Comparison of ENCODE assay signal across 1 cellular context in genomic region chr5:172910828-172911627, GRCh38.
A peak's percentile ranks its signal among the peaks of the same experiment; 100 is the strongest.
TF ChIP-seq lines count a peak whose summit lies in the region.

No MANE protein-coding gene starts in this region.

TF ChIP-seq in A549, 52 proteins besides CTCF, POLR2A, EP300 and RAD21 (continued from another document):
- TF ChIP-seq GATA3 (IDR thresholded peaks at IDR 0.05; ENCODE audit: borderline replicate concordance), result peak; percentile 84
- TF ChIP-seq CEBPB (IDR thresholded peaks at IDR 0.05), result peak; percentile 74 to 80
- no peak for TF ChIP-seq KDM5A (IDR thresholded peaks at IDR 0.05)
- no peak for TF ChIP-seq ZC3H11A (IDR thresholded peaks at IDR 0.05)
- peak; percentile 44 for TF ChIP-seq CHD2 (IDR thresholded peaks at IDR 0.05; ENCODE audit: low read length, partially characterized antibody)
- TF ChIP-seq, protein P1, sequence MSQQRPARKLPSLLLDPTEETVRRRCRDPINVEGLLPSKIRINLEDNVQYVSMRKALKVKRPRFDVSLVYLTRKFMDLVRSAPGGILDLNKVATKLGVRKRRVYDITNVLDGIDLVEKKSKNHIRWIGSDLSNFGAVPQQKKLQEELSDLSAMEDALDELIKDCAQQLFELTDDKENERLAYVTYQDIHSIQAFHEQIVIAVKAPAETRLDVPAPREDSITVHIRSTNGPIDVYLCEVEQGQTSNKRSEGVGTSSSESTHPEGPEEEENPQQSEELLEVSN (IDR thresholded peaks at IDR 0.05; ENCODE audit: borderline replicate concordance, low read depth), result no peak
- peak; percentile 98 for TF ChIP-seq FOSB (CRISPR knock-in tag; IDR thresholded peaks at IDR 0.05)
- no peak; the same call in 2 of the 3 replicates for TF ChIP-seq NR3C1 (IDR thresholded peaks at IDR 0.05)
- TF ChIP-seq HOXB13 (CRISPR knock-in tag; IDR thresholded peaks at IDR 0.05; ENCODE audit: low read depth), result peak; percentile 100
- TF ChIP-seq FOXS1 (CRISPR knock-in tag; IDR thresholded peaks at IDR 0.05), result peak; percentile 98
- TF ChIP-seq SREBF2 (IDR thresholded peaks at IDR 0.05), result no peak
- peak; percentile 93 for TF ChIP-seq SMC3 (IDR thresholded peaks at IDR 0.05)
- peak; percentile 79 for TF ChIP-seq MAX (IDR thresholded peaks at IDR 0.05)
- TF ChIP-seq, protein P2, sequence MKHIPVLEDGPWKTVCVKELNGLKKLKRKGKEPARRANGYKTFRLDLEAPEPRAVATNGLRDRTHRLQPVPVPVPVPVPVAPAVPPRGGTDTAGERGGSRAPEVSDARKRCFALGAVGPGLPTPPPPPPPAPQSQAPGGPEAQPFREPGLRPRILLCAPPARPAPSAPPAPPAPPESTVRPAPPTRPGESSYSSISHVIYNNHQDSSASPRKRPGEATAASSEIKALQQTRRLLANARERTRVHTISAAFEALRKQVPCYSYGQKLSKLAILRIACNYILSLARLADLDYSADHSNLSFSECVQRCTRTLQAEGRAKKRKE (CRISPR knock-in tag; IDR thresholded peaks at IDR 0.05; ENCODE audit: low read depth), result peak; percentile 100
- TF ChIP-seq USF2 (IDR thresholded peaks at IDR 0.05), result no peak
- no peak for TF ChIP-seq EHMT2 (IDR thresholded peaks at IDR 0.05; ENCODE audit: low read depth)
- no peak for TF ChIP-seq RNF2 (IDR thresholded peaks at IDR 0.05; ENCODE audit: borderline replicate concordance, low read depth)
- peak; percentile 99 for TF ChIP-seq EHF (CRISPR knock-in tag; IDR thresholded peaks at IDR 0.05)
- TF ChIP-seq ESRRA (IDR thresholded peaks at IDR 0.05; ENCODE audit: borderline replicate concordance, low read length), result peak; percentile 100
- TF ChIP-seq ZNF302 (CRISPR knock-in tag; IDR thresholded peaks at IDR 0.05), result peak; percentile 95
- TF ChIP-seq ZFP36 (IDR thresholded peaks at IDR 0.05; ENCODE audit: borderline replicate concordance, partially characterized antibody), result no peak
- peak; percentile 100 for TF ChIP-seq HOXB5 (CRISPR knock-in tag; IDR thresholded peaks at IDR 0.05)
- TF ChIP-seq TFCP2L1 (CRISPR knock-in tag; IDR thresholded peaks at IDR 0.05), result peak; percentile 97
- TF ChIP-seq CBX2 (IDR thresholded peaks at IDR 0.05; ENCODE audit: borderline replicate concordance, low read depth), result no peak
- peak; percentile 92 for TF ChIP-seq JUNB (IDR thresholded peaks at IDR 0.05)
- peak; percentile 59; the same call in 1 of the 2 replicates for TF ChIP-seq FOSL2 (IDR thresholded peaks at IDR 0.05)
- TF ChIP-seq FOSL2 (CRISPR knock-in tag; IDR thresholded peaks at IDR 0.05), result peak; percentile 77; the same call in 1 of the 2 replicates
- no peak for TF ChIP-seq MYC (IDR thresholded peaks at IDR 0.05; ENCODE audit: borderline replicate concordance, low read length)
- TF ChIP-seq RARB (CRISPR knock-in tag; IDR thresholded peaks at IDR 0.05), result peak; percentile 94
- TF ChIP-seq, protein P3, sequence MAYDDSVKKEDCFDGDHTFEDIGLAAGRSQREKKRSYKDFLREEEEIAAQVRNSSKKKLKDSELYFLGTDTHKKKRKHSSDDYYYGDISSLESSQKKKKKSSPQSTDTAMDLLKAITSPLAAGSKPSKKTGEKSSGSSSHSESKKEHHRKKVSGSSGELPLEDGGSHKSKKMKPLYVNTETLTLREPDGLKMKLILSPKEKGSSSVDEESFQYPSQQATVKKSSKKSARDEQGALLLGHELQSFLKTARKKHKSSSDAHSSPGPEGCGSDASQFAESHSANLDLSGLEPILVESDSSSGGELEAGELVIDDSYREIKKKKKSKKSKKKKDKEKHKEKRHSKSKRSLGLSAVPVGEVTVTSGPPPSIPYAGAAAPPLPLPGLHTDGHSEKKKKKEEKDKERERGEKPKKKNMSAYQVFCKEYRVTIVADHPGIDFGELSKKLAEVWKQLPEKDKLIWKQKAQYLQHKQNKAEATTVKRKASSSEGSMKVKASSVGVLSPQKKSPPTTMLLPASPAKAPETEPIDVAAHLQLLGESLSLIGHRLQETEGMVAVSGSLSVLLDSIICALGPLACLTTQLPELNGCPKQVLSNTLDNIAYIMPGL (CRISPR knock-in tag; IDR thresholded peaks at IDR 0.05; ENCODE audit: borderline replicate concordance), result no peak; the same call in 1 of the 2 replicates
- TF ChIP-seq TP53 (CRISPR knock-in tag; IDR thresholded peaks at IDR 0.05), result peak; percentile 79; the same call in 1 of the 2 replicates
- TF ChIP-seq ZSCAN20 (CRISPR knock-in tag; IDR thresholded peaks at IDR 0.05), result peak; percentile 99
- TF ChIP-seq HEYL (CRISPR knock-in tag; IDR thresholded peaks at IDR 0.05), result peak; percentile 98
- TF ChIP-seq HES2 (IDR thresholded peaks at IDR 0.05), result no peak
- TF ChIP-seq BHLHE40 (IDR thresholded peaks at IDR 0.05; ENCODE audit: low read depth, low read length), result no peak
- peak; percentile 46; the same call in 1 of the 2 replicates for TF ChIP-seq NPAS2 (CRISPR knock-in tag; IDR thresholded peaks at IDR 0.05; ENCODE audit: borderline replicate concordance)
- TF ChIP-seq ELK1 (IDR thresholded peaks at IDR 0.05; ENCODE audit: low read depth, low read length), result no peak
- TF ChIP-seq RFX5 (IDR thresholded peaks at IDR 0.05), result no peak
- TF ChIP-seq PHF8 (IDR thresholded peaks at IDR 0.05; ENCODE audit: borderline replicate concordance, low read depth), result no peak
